Comparison of ENCODE assay signal across 9 cellular contexts in genomic region chr9:128202648-128203023, GRCh38. TPM values are rescaled to one million over a fixed set of nuclear protein-coding genes. Genes with fewer than 3 reads are reported as not detected.
DNase-seq lines count a peak whose midpoint lies in the region; ATAC-seq and TF ChIP-seq lines count a peak whose summit lies in the region.
"Had no signal": no experiment of that assay in that cellular context is flagged by ENCODE, and none has a peak within 500 bp of the region (broad histone marks: within the 10 kb centered on the region; RNA-seq: fewer than 3 reads in every experiment).

No MANE protein-coding gene starts in this region.

- peaks cover 25% of the 10 kb centered on the region for H3K27me3 Mint-ChIP-seq in activated CD8-positive, alpha-beta T cell treated with anti-CD3 and anti-CD28 coated beads, Interleukin-2, amount 10 ng/mL, durations not matched to agents 7 days and 5 days (ENCODE audit: low read depth)

- intact Hi-C loops in heart right ventricle (cut with DNase I): loop anchor here in 1 of 10 donors (2.0 kb wide), 1 partner anchor 40 kb away; no protein-coding TSS in a partner anchor
- intact Hi-C loops in Right ventricle myocardium inferior (cut with DNase I): loop anchor here (5.0 kb wide), 1 partner anchor 75 kb away; the partner anchor contains the start of genes GOLGA2 and SWI5
- intact Hi-C loops in upper lobe of right lung (cut with DNase I): no loop called here

- peaks cover 0 to 16% (median 10%) of the 10 kb centered on the region in 9 donors for H3K4me1 ChIP-seq in heart right ventricle
- peaks cover 15% of the 10 kb centered on the region for H3K4me1 ChIP-seq in mesodermal cell (ENCODE audit: control insufficient read depth, insufficient read depth, low read length, poor library complexity, severe bottlenecking)
- peaks cover 10% of the 10 kb centered on the region for H3K4me1 ChIP-seq in upper lobe of right lung

- H3K9me3 ChIP-seq in heart right ventricle (no peaks in the 10 kb centered on the region), mesodermal cell (ENCODE audit: control insufficient read depth, low read length) (peaks cover 4% of the 10 kb centered on the region), upper lobe of right lung (no peaks in the 10 kb centered on the region)

- CTCF ChIA-PET in activated CD8-positive, alpha-beta T cell treated with anti-CD3 and anti-CD28 coated beads, Interleukin-2, amount 10 ng/mL, durations not matched to agents 7 days and 5 days (lab: Charles Lee): interaction anchor here (0.9 kb wide), 1 partner anchor 10 kb away, joined by 4 read pairs; no protein-coding TSS in a partner anchor

- H3K9me3 Mint-ChIP-seq in activated CD8-positive, alpha-beta T cell treated with anti-CD3 and anti-CD28 coated beads, Interleukin-2, amount 10 ng/mL, durations not matched to agents 7 days and 5 days (ENCODE audit: insufficient read depth): no peaks in the 10 kb centered on the region

- H3K4me3 Mint-ChIP-seq in activated CD8-positive, alpha-beta T cell treated with anti-CD3 and anti-CD28 coated beads, Interleukin-2, amount 10 ng/mL, durations not matched to agents 7 days and 5 days: peak overlapping the region; percentile 68

- H3K27ac ChIP-seq in heart right ventricle (peak overlapping the region in 1 of 10 donors; percentile 54), mesodermal cell (ENCODE audit: low read depth, low read length, severe bottlenecking) (peak overlapping the region; percentile 57), upper lobe of right lung (no peak overlapping the region)

- TF ChIP-seq CTCF in heart right ventricle (IDR thresholded peaks at IDR 0.05) (no peak), upper lobe of right lung (IDR thresholded peaks at IDR 0.05) (no peak)

- POLR2A ChIA-PET in activated CD8-positive, alpha-beta T cell treated with anti-CD3 and anti-CD28 coated beads, Interleukin-2, amount 10 ng/mL, durations not matched to agents 7 days and 5 days (lab: Charles Lee): no interaction called here

- H3K4me1 Mint-ChIP-seq in activated CD8-positive, alpha-beta T cell treated with anti-CD3 and anti-CD28 coated beads, Interleukin-2, amount 10 ng/mL, durations not matched to agents 7 days and 5 days (ENCODE audit: low read depth): peaks cover 14% of the 10 kb centered on the region

- H3K4me3 ChIP-seq in heart right ventricle (peak overlapping the region in 7 of 10 donors; percentile 67 to 75 (median 71)), mesodermal cell (ENCODE audit: extremely low read depth, insufficient read depth, low read length, poor library complexity, severe bottlenecking) (peak overlapping the region; percentile 77), upper lobe of right lung (peak overlapping the region; percentile 58)

- no peak for DNase-seq in heart right ventricle
- DNase-seq in Right ventricle myocardium inferior (ENCODE audit: missing footprints): no peak
- no peak for DNase-seq in activated CD8-positive, alpha-beta T cell treated with anti-CD3 and anti-CD28 coated beads, Interleukin-2, amount 10 ng/mL, durations not matched to agents 7 days and 5 days
- DNase-seq in upper lobe of right lung: no peak
- no peak for DNase-seq in NCI-H2107 (lab: John Stamatoyannopoulos, UW)

- H3K27me3 ChIP-seq in heart right ventricle (peaks cover 0 to 20% (median 16%) of the 10 kb centered on the region in 7 donors), upper lobe of right lung (peaks cover 25% of the 10 kb centered on the region)

- H3K36me3 ChIP-seq in heart right ventricle (no peaks in the 10 kb centered on the region), mesodermal cell (ENCODE audit: control insufficient read depth, insufficient read depth, low read length) (no peaks in the 10 kb centered on the region), upper lobe of right lung (no peaks in the 10 kb centered on the region)

- no peaks in the 10 kb centered on the region for H3K36me3 Mint-ChIP-seq in activated CD8-positive, alpha-beta T cell treated with anti-CD3 and anti-CD28 coated beads, Interleukin-2, amount 10 ng/mL, durations not matched to agents 7 days and 5 days (ENCODE audit: low read depth)

- 10 to 16% methylated on average over 2 of the region's 2 CpGs for WGBS in heart right ventricle, 2 donors
- WGBS in mesodermal cell (ENCODE audit: insufficient coverage in 2 of 2), 2 experiments: 0 to 14% methylated on average over 1 of the region's 2 CpGs

- no peak overlapping the region for H3K27ac Mint-ChIP-seq in activated CD8-positive, alpha-beta T cell treated with anti-CD3 and anti-CD28 coated beads, Interleukin-2, amount 10 ng/mL, durations not matched to agents 7 days and 5 days

- ATAC-seq in heart right ventricle (no peak), Right ventricle myocardium inferior (no peak), upper lobe of right lung (no peak), GM19328 (IDR thresholded peaks at IDR 0.05; ENCODE audit: unreplicated experiment) (no peak), HG03469 (IDR thresholded peaks at IDR 0.05; ENCODE audit: unreplicated experiment) (no peak)
- no peak for ATAC-seq in activated CD8-positive, alpha-beta T cell treated with anti-CD3 and anti-CD28 coated beads, Interleukin-2, amount 10 ng/mL, durations not matched to agents 7 days and 5 days

RNA-seq across cellular contexts. Expression of gene DNM1, which starts 0.5 kb away (rescaled TPM):
- total RNA-seq in heart right ventricle (1 to 10 TPM; 2.1 to 7.7 (median 3.9) TPM), Right ventricle myocardium inferior (6.1 TPM), upper lobe of right lung (5.2 TPM)
- 10 to 100 TPM in 1 of 2 donors, 1 to 10 TPM in 1; 2.5 to 13.7 TPM for polyA plus RNA-seq in heart right ventricle
- total RNA-seq in activated CD8-positive, alpha-beta T cell treated with anti-CD3 and anti-CD28 coated beads, Interleukin-2, amount 10 ng/mL, durations not matched to agents 7 days and 5 days: under 1 TPM; 0.21 to 0.29 TPM
- polyA plus RNA-seq in mesodermal cell (2013, experiment 1 of 2): 49.9 TPM
- polyA plus RNA-seq in mesodermal cell (2013, experiment 2 of 2): 38.6 TPM

RNA-seq across cellular contexts. Expression of gene CIZ1, which starts 11.3 kb away (rescaled TPM):
- 10 to 100 TPM; 63.0 to 96.0 (median 76.7) TPM for total RNA-seq in heart right ventricle
- 10 to 100 TPM; 39.7 to 70.2 TPM for polyA plus RNA-seq in heart right ventricle
- total RNA-seq in Right ventricle myocardium inferior: 69.3 TPM
- total RNA-seq in activated CD8-positive, alpha-beta T cell treated with anti-CD3 and anti-CD28 coated beads, Interleukin-2, amount 10 ng/mL, durations not matched to agents 7 days and 5 days: 100 to 1,000 TPM; 121 to 127 TPM
- polyA plus RNA-seq in mesodermal cell (2013, experiment 1 of 2): 110 TPM
- polyA plus RNA-seq in mesodermal cell (2013, experiment 2 of 2): 97.3 TPM
- 107 TPM for total RNA-seq in upper lobe of right lung

RNA-seq across cellular contexts. Expression of gene BBLN, which starts 42.6 kb away (rescaled TPM):
- total RNA-seq in heart right ventricle: 10 to 100 TPM; 29.5 to 58.2 (median 36.1) TPM
- 100 to 1,000 TPM in 1 of 2 donors, 10 to 100 TPM in 1; 70.2 to 159 TPM for polyA plus RNA-seq in heart right ventricle
- 36.1 TPM for total RNA-seq in Right ventricle myocardium inferior
- 100 to 1,000 TPM in 1 of 2 experiments, 10 to 100 TPM in 1; 94.3 to 105 TPM for total RNA-seq in activated CD8-positive, alpha-beta T cell treated with anti-CD3 and anti-CD28 coated beads, Interleukin-2, amount 10 ng/mL, durations not matched to agents 7 days and 5 days
- 109 TPM for polyA plus RNA-seq in mesodermal cell (2013, experiment 1 of 2)
- 84.8 TPM for polyA plus RNA-seq in mesodermal cell (2013, experiment 2 of 2)
- 39.0 TPM for total RNA-seq in upper lobe of right lung

RNA-seq across cellular contexts. Expression of gene LCN2, which starts 53.4 kb away (rescaled TPM):
- total RNA-seq in heart right ventricle (1 to 10 TPM in 1 of 10 donors, under 1 TPM in 4, not detected in 5; 0.34 to 2.7 (median 0.45) TPM), Right ventricle myocardium inferior (not detected), upper lobe of right lung (14.3 TPM)
- 1 to 10 TPM in 1 of 2 donors, under 1 TPM in 1; 0.62 to 1.5 TPM for polyA plus RNA-seq in heart right ventricle
- not detected for total RNA-seq in activated CD8-positive, alpha-beta T cell treated with anti-CD3 and anti-CD28 coated beads, Interleukin-2, amount 10 ng/mL, durations not matched to agents 7 days and 5 days
- polyA plus RNA-seq in mesodermal cell (2013, experiment 1 of 2): not detected
- not detected for polyA plus RNA-seq in mesodermal cell (2013, experiment 2 of 2)
- total RNA-seq: M059J had no signal
